Comparison of ENCODE assay signal across 1 cellular context in the genomic region with DNA sequence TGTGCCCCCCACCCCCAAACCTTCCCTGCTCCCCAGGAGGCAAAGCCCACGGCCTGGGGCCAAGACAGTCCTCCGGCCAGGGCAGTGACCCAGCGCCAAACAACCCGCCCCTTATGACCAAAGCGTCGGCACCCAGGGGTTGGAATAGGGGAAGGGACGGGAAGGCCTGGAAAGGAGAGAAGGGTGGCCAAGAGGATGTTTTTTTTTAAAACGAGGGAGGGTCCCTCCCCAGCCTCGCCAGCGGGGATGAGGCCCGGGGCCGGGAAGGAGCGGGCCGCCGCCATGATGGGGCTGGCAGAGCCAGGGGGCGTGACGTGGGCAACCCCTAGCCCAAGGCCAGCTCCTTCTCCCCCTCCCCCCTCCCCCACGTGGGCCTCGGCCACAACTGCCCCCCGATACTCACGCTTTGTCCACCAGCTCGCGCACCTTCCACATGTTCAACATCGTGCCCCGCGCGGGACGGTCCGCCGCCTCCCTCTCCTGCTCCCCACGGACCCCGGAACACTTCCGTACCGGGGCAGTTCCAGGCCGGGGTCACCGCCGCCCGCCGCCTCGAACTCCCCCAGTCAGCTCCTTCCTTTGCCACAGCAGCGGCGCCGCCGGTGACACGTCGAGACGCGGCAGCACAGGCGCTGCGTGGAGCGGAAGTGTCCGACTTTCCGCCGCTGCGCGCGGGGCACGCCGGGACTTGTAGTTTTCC.
TF ChIP-seq lines count a peak whose summit lies in the region.

CLINT1 (minus strand) TSS at position 619 of the 700 bp plus-strand sequence; CDS start at position 444, 175 bp downstream.

TF ChIP-seq in H1, 55 proteins besides CTCF, POLR2A, EP300 and RAD21:
- TF ChIP-seq CBX8 (IDR thresholded peaks at IDR 0.05; ENCODE audit: borderline replicate concordance, low read depth, low read length) (no peak), SRF (IDR thresholded peaks at IDR 0.05; ENCODE audit: low read depth, low read length) (0 out of 2 replicates have a peak, but pooled peaks have one; percentile 5), EGR1 (IDR thresholded peaks at IDR 0.05; ENCODE audit: borderline replicate concordance, low read depth, low read length) (no peak), E2F6 (IDR thresholded peaks at IDR 0.05) (0 out of 2 replicates have a peak, but pooled peaks have one; percentile 18), SIN3A (conservative IDR thresholded peaks at IDR 0.05 in 1 of 2, IDR thresholded peaks at IDR 0.05 in 1 of 2; ENCODE audit: low read depth in 1 of 2, low read length in 2 of 2) (peak in 1 of 2 experiments; percentile 89; a peak in 2 of 4 replicates), RNF2 (IDR thresholded peaks at IDR 0.05; ENCODE audit: borderline replicate concordance, low read depth, low read length, missing control alignments, poor library complexity, severe bottlenecking) (no peak), ASH2L (IDR thresholded peaks at IDR 0.05; ENCODE audit: low read length) (peak; percentile 97), CTBP2 (IDR thresholded peaks at IDR 0.05; ENCODE audit: borderline replicate concordance, insufficient read depth, insufficient read length, low read length) (no peak), HDAC2 (IDR thresholded peaks at IDR 0.05; ENCODE audit: borderline replicate concordance in 1 of 2, low read depth in 2 of 2, low read length in 2 of 2) (0 out of 4 replicates have a peak, but pooled peaks of 1 of the 2 experiments have one; percentile 6), BACH1 (IDR thresholded peaks at IDR 0.05; ENCODE audit: low read length) (peak; percentile 65; the same call in 1 of the 2 replicates), TAF7 (optimal IDR thresholded peaks at IDR 0.05; ENCODE audit: borderline replicate concordance, low read depth, low read length) (peak; percentile 19), ZNF274 (IDR thresholded peaks at IDR 0.05; ENCODE audit: borderline replicate concordance, extremely low read depth, low read length) (no peak), PHF8 (conservative IDR thresholded peaks at IDR 0.05; ENCODE audit: low read depth, low read length) (peak; percentile 85), CREB1 (IDR thresholded peaks at IDR 0.05) (peak; percentile 96), POU5F1 (IDR thresholded peaks at IDR 0.05; ENCODE audit: low read depth, low read length) (no peak), SAP30 (IDR thresholded peaks at IDR 0.05; ENCODE audit: insufficient read depth, insufficient replicate concordance, low read length) (peak; percentile 56), ATF2 (IDR thresholded peaks at IDR 0.05; ENCODE audit: low read length) (no peak), GABPA (IDR thresholded peaks at IDR 0.05; ENCODE audit: borderline replicate concordance, insufficient read depth, low read length) (peak; percentile 83; the same call in 1 of the 2 replicates), MAX (IDR thresholded peaks at IDR 0.05) (peak; percentile 85), KDM4A (IDR thresholded peaks at IDR 0.05; ENCODE audit: low read depth, low read length, severe bottlenecking) (peak; percentile 85), CBX5 (IDR thresholded peaks at IDR 0.05; ENCODE audit: low read depth, low read length) (no peak), TAF1 (IDR thresholded peaks at IDR 0.05; ENCODE audit: low read depth, low read length) (peak; percentile 66), POLR2AphosphoS5 (IDR thresholded peaks at IDR 0.05; ENCODE audit: low read depth, low read length) (peak; percentile 72; the same call in 1 of the 2 replicates), YY1 (IDR thresholded peaks at IDR 0.05; ENCODE audit: low read depth, low read length) (peak; percentile 89), KDM5A (IDR thresholded peaks at IDR 0.05; ENCODE audit: low read length) (peak; percentile 20; the same call in 1 of the 2 replicates), TBP (IDR thresholded peaks at IDR 0.05; ENCODE audit: low read depth, low read length) (peak; percentile 61; the same call in 1 of the 2 replicates), SP4 (IDR thresholded peaks at IDR 0.05; ENCODE audit: low read length) (no peak), SP2 (IDR thresholded peaks at IDR 0.05; ENCODE audit: low read length) (no peak), SIX5 (IDR thresholded peaks at IDR 0.05; ENCODE audit: low read depth, low read length) (peak; percentile 73), RBBP5 (IDR thresholded peaks at IDR 0.05; ENCODE audit: borderline replicate concordance, low read depth, low read length) (peak; percentile 90)
- TF ChIP-seq, protein P1, sequence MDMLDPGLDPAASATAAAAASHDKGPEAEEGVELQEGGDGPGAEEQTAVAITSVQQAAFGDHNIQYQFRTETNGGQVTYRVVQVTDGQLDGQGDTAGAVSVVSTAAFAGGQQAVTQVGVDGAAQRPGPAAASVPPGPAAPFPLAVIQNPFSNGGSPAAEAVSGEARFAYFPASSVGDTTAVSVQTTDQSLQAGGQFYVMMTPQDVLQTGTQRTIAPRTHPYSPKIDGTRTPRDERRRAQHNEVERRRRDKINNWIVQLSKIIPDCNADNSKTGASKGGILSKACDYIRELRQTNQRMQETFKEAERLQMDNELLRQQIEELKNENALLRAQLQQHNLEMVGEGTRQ (IDR thresholded peaks at IDR 0.05; ENCODE audit: low read length), result no peak
- TF ChIP-seq, protein P2, sequence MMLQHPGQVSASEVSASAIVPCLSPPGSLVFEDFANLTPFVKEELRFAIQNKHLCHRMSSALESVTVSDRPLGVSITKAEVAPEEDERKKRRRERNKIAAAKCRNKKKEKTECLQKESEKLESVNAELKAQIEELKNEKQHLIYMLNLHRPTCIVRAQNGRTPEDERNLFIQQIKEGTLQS (IDR thresholded peaks at IDR 0.05; ENCODE audit: insufficient read depth, low read depth, low read length), result 0 out of 2 replicates have a peak, but pooled peaks have one; percentile 32
